1 cellular context compared by ENCODE assay signal in the genomic region with DNA sequence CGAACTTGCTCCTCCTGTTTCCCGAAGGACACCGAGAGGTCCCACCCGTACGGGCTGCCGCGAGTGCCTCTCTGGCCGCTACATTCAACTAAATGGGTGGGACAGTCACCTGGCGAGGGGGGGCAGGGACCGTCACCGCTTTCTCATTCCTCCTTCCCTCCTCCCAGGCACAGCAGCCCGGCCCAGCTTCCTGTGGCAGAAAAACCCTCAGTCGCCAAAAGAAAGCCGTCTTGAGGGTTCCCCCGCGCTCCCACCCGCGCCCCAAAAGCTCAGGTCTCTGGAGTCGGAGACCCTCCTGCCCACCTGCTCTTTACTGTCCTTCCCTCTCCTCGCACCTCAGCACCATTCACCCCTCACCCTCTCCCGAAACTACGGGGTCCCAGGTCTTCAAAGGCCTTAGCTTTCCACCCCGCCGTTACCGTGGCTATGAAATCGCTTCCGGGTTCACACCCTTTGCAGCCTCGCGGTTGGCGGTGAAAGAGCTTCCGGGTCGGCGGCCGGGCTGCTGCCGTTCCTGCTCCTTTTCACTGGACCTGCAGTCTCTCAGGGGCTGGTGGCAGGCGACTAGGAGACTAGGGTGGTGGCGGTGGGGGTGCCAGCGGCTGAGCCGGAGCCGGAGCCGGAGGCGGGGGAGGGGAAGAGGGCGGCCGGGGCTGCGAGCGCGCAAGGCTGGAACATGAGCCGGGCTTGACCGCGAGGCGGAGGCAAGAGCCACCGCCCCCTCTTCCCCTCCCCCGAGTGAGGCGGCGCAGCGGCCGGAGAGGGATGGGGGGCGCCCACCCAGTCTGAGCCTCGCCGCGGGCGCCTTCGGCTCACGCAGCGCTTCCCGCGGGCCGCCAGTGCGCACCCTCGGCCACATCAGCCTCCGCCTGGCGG.
TF ChIP-seq lines count a peak whose summit lies in the region.

A gene with protein sequence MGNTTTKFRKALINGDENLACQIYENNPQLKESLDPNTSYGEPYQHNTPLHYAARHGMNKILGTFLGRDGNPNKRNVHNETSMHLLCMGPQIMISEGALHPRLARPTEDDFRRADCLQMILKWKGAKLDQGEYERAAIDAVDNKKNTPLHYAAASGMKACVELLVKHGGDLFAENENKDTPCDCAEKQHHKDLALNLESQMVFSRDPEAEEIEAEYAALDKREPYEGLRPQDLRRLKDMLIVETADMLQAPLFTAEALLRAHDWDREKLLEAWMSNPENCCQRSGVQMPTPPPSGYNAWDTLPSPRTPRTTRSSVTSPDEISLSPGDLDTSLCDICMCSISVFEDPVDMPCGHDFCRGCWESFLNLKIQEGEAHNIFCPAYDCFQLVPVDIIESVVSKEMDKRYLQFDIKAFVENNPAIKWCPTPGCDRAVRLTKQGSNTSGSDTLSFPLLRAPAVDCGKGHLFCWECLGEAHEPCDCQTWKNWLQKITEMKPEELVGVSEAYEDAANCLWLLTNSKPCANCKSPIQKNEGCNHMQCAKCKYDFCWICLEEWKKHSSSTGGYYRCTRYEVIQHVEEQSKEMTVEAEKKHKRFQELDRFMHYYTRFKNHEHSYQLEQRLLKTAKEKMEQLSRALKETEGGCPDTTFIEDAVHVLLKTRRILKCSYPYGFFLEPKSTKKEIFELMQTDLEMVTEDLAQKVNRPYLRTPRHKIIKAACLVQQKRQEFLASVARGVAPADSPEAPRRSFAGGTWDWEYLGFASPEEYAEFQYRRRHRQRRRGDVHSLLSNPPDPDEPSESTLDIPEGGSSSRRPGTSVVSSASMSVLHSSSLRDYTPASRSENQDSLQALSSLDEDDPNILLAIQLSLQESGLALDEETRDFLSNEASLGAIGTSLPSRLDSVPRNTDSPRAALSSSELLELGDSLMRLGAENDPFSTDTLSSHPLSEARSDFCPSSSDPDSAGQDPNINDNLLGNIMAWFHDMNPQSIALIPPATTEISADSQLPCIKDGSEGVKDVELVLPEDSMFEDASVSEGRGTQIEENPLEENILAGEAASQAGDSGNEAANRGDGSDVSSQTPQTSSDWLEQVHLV (plus strand): TSS at position 488 of the 876 bp plus-strand sequence. CDS start 49,005 bp downstream, outside the sequence.
Gene KRIT1 (minus strand): TSS at position 428 of the 876 bp plus-strand sequence. CDS start 3,779 bp downstream, outside the sequence.

TF ChIP-seq in Ishikawa, 13 proteins besides CTCF, POLR2A, EP300 and RAD21 (continued from another document):
- no peak for TF ChIP-seq EGR1 (IDR thresholded peaks at IDR 0.05)
- no peak; the same call in 1 of the 2 replicates for TF ChIP-seq NFIC (IDR thresholded peaks at IDR 0.05)
- TF ChIP-seq TCF12 (IDR thresholded peaks at IDR 0.05; ENCODE audit: low read depth), result peak; percentile 47
